Comparison of ENCODE assay signal across 21 cellular contexts in genomic region chr7:70774895-70775527, GRCh38.
"Had no signal": no experiment of that assay in that cellular context is flagged by ENCODE, and none has a peak within 500 bp of the region (broad histone marks: within the 10 kb centered on the region; RNA-seq: fewer than 3 reads in every experiment).

No MANE protein-coding gene starts in this region.

- DNase-seq: activated B cell treated with CpG ODN at 0.5 μM for 24 hours; activated CD4-positive, alpha-beta T cell treated with anti-CD3 and anti-CD28 coated beads for 36 hours; activated CD8-positive, alpha-beta memory T cell treated with anti-CD3 and anti-CD28 coated beads for 24 hours; activated naive CD4-positive, alpha-beta T cell treated with anti-CD3 and anti-CD28 coated beads, Interleukin-2, amount 10 ng/mL, durations not matched to agents 7 days and 5 days; activated naive CD8-positive, alpha-beta T cell treated with anti-CD3 and anti-CD28 coated beads, Interleukin-2, amount 10 ng/mL, durations not matched to agents 7 days and 5 days; brain microvascular endothelial cell; cortex of kidney; left ventricle myocardium inferior; occipital lobe; psoas muscle; right cardiac atrium; spleen; stimulated activated naive CD4-positive, alpha-beta T cell treated with Interleukin-2 at 50 U/mL for 16 hours; T-cell; trophoblast cell had no signal

- ATAC-seq: right cardiac atrium had no signal

- H3K27me3 ChIP-seq: ascending aorta, brain microvascular endothelial cell, esophagus muscularis mucosa, neural progenitor cell, spleen had no signal

- H3K4me3 Mint-ChIP-seq: activated B cell treated with CpG ODN at 0.5 μM for 24 hours; activated CD4-positive, alpha-beta T cell treated with anti-CD3 and anti-CD28 coated beads for 36 hours; activated naive CD4-positive, alpha-beta T cell treated with anti-CD3 and anti-CD28 coated beads, Interleukin-2, amount 10 ng/mL, durations not matched to agents 7 days and 5 days; activated naive CD8-positive, alpha-beta T cell treated with anti-CD3 and anti-CD28 coated beads, Interleukin-2, amount 10 ng/mL, durations not matched to agents 7 days and 5 days; neural progenitor cell; T-cell; T-helper 2 cell treated with Interferon-gamma antibody and Interleukin-4, amounts not matched to agents 5 μg/mL and 100 μg/mL, for 36 hours had no signal

- H3K9me3 Mint-ChIP-seq: activated B cell treated with CpG ODN at 0.5 μM for 24 hours; activated naive CD4-positive, alpha-beta T cell treated with anti-CD3 and anti-CD28 coated beads, Interleukin-2, amount 10 ng/mL, durations not matched to agents 7 days and 5 days; activated naive CD8-positive, alpha-beta T cell treated with anti-CD3 and anti-CD28 coated beads, Interleukin-2, amount 10 ng/mL, durations not matched to agents 7 days and 5 days; neural progenitor cell; T-cell; T-helper 2 cell treated with Interferon-gamma antibody and Interleukin-4, amounts not matched to agents 5 μg/mL and 100 μg/mL, for 36 hours had no signal

- H3K27me3 Mint-ChIP-seq: activated B cell treated with CpG ODN at 0.5 μM for 24 hours; activated naive CD4-positive, alpha-beta T cell treated with anti-CD3 and anti-CD28 coated beads, Interleukin-2, amount 10 ng/mL, durations not matched to agents 7 days and 5 days had no signal

- H3K4me1 Mint-ChIP-seq: activated B cell treated with CpG ODN at 0.5 μM for 24 hours had no signal

- H3K27ac ChIP-seq: ascending aorta, brain microvascular endothelial cell, esophagus muscularis mucosa, left ventricle myocardium inferior, parathyroid adenoma, psoas muscle, spleen, thoracic aorta had no signal

- H3K9me3 ChIP-seq: ascending aorta, esophagus muscularis mucosa, left ventricle myocardium inferior, psoas muscle, spleen, thoracic aorta had no signal

- H3K27ac Mint-ChIP-seq: activated B cell treated with CpG ODN at 0.5 μM for 24 hours; activated CD4-positive, alpha-beta T cell treated with anti-CD3 and anti-CD28 coated beads for 36 hours; activated naive CD4-positive, alpha-beta T cell treated with anti-CD3 and anti-CD28 coated beads, Interleukin-2, amount 10 ng/mL, durations not matched to agents 7 days and 5 days; activated naive CD8-positive, alpha-beta T cell treated with anti-CD3 and anti-CD28 coated beads, Interleukin-2, amount 10 ng/mL, durations not matched to agents 7 days and 5 days; neural progenitor cell; T-helper 2 cell treated with Interferon-gamma antibody and Interleukin-4, amounts not matched to agents 5 μg/mL and 100 μg/mL, for 36 hours had no signal
